Comparison of ENCODE assay signal across 11 cellular contexts in the genomic region with DNA sequence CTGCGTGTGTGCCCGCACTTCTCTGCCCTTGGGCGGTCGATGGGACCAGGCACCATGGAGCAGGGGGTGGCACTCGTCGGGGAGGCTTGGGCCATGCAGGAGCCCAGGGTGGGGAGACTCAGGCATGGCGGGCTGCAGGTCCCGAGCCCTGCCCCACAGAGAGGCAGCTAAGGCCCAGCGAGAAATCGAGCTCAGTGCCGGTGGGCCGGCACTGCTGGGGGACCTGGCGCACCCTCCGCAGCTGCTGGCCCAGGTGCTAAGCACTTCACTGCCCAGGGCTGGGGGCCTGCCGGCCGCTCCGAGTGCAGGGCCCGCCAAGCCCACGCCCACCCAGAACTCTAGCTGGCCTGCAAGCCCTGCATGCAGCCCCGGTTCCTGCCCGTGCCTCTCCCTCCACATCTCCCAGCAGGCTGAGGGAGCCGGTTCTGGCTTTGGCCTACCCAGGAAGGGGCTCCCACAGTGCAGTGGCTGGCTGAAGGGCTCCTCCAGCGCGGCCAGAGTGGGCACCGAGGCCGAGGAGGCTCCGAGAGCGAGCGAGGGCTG. TPM values are rescaled to one million over a fixed set of nuclear protein-coding genes. Genes with fewer than 3 reads are reported as not detected.
DNase-seq lines count a peak whose midpoint lies in the region; ATAC-seq and TF ChIP-seq lines count a peak whose summit lies in the region.
"Had no signal": no experiment of that assay in that cellular context is flagged by ENCODE, and none has a peak within 500 bp of the region (broad histone marks: within the 10 kb centered on the region; RNA-seq: fewer than 3 reads in every experiment).

No MANE protein-coding gene starts in this region.

- no peak for TF ChIP-seq POLR2A in tibial nerve (IDR thresholded peaks at IDR 0.05)

- H3K27ac ChIP-seq in lower lobe of right lung: peak overlapping the region; percentile 92
- peak overlapping the region; percentile 65 to 94 (median 90) for H3K27ac ChIP-seq in tibial nerve
- H3K27ac ChIP-seq: cardiac muscle cell had no signal

- H3K27me3 ChIP-seq in lower lobe of right lung (ENCODE audit: low read depth) (no peaks in the 10 kb centered on the region), tibial nerve (no peaks in the 10 kb centered on the region)
- H3K27me3 ChIP-seq: cardiac muscle cell had no signal

- H3K36me3 ChIP-seq in lower lobe of right lung (peaks cover 12% of the 10 kb centered on the region), tibial nerve (peaks cover 0 to 23% (median 11%) of the 10 kb centered on the region in 3 donors)
- H3K36me3 ChIP-seq: cardiac muscle cell had no signal

- peak overlapping the region; percentile 97 for H3K27ac Mint-ChIP-seq in T-helper 1 cell treated with Interleukin-12 subunit alpha and Interleukin-12 subunit beta and Interleukin-4 antibody, amounts not matched to agents 30 μg/mL and 1 μg/mL, for 36 hours
- peak overlapping the region; percentile 99 for H3K27ac Mint-ChIP-seq in activated naive CD8-positive, alpha-beta T cell

- H3K4me3 ChIP-seq in lower lobe of right lung (peak overlapping the region; percentile 62), tibial nerve (peak overlapping the region; percentile 22 to 62 (median 44))
- H3K4me3 ChIP-seq: cardiac muscle cell had no signal

- H3K4me1 Mint-ChIP-seq in T-helper 1 cell treated with Interleukin-12 subunit alpha and Interleukin-12 subunit beta and Interleukin-4 antibody, amounts not matched to agents 30 μg/mL and 1 μg/mL, for 36 hours (ENCODE audit: low read depth): peaks cover 27% of the 10 kb centered on the region
- peaks cover 33% of the 10 kb centered on the region for H3K4me1 Mint-ChIP-seq in activated naive CD8-positive, alpha-beta T cell (ENCODE audit: low read depth)

- intact Hi-C loops in lower lobe of right lung (cut with DNase I): no loop called here

- 71 to 76% methylated on average over 16 to 21 of the region's 29 CpGs for WGBS in tibial nerve, 2 donors

- H3K4me1 ChIP-seq in lower lobe of right lung: peaks cover 24% of the 10 kb centered on the region
- peaks cover 0 to 19% (median 7%) of the 10 kb centered on the region in 4 donors for H3K4me1 ChIP-seq in tibial nerve

- H3K9me3 Mint-ChIP-seq in T-helper 1 cell treated with Interleukin-12 subunit alpha and Interleukin-12 subunit beta and Interleukin-4 antibody, amounts not matched to agents 30 μg/mL and 1 μg/mL, for 36 hours: no peaks in the 10 kb centered on the region
- peaks cover 11% of the 10 kb centered on the region for H3K9me3 Mint-ChIP-seq in activated naive CD8-positive, alpha-beta T cell (ENCODE audit: low read depth)

- peak overlapping the region; percentile 98 for H3K4me3 Mint-ChIP-seq in T-helper 1 cell treated with Interleukin-12 subunit alpha and Interleukin-12 subunit beta and Interleukin-4 antibody, amounts not matched to agents 30 μg/mL and 1 μg/mL, for 36 hours
- H3K4me3 Mint-ChIP-seq in activated naive CD8-positive, alpha-beta T cell: peak overlapping the region; percentile 97

- no peaks in the 10 kb centered on the region for H3K27me3 Mint-ChIP-seq in T-helper 1 cell treated with Interleukin-12 subunit alpha and Interleukin-12 subunit beta and Interleukin-4 antibody, amounts not matched to agents 30 μg/mL and 1 μg/mL, for 36 hours (ENCODE audit: low read depth)
- no peaks in the 10 kb centered on the region for H3K27me3 Mint-ChIP-seq in activated naive CD8-positive, alpha-beta T cell

- TF ChIP-seq EP300 in tibial nerve (IDR thresholded peaks at IDR 0.05): no peak

- no peaks in the 10 kb centered on the region for H3K9me3 ChIP-seq in lower lobe of right lung
- H3K9me3 ChIP-seq in tibial nerve: peaks cover 0 to 6% (median 0%) of the 10 kb centered on the region in 4 donors

- ATAC-seq in lower lobe of right lung (peak in 1 of 2 donors; percentile 13), HG02623 (IDR thresholded peaks at IDR 0.05; ENCODE audit: unreplicated experiment) (no peak)

- no peak for DNase-seq in T-helper 1 cell
- peak; percentile 48 for DNase-seq in lower lobe of right lung
- no peak for DNase-seq in tibial nerve (ENCODE audit: low spot score in 2 of 2)
- DNase-seq in OCI-M1 (lab: John Stamatoyannopoulos, UW): no peak
- no peak for DNase-seq in NCI-H187 (lab: John Stamatoyannopoulos, UW)
- DNase-seq: 8988T had no signal

- H3K36me3 Mint-ChIP-seq in T-helper 1 cell treated with Interleukin-12 subunit alpha and Interleukin-12 subunit beta and Interleukin-4 antibody, amounts not matched to agents 30 μg/mL and 1 μg/mL, for 36 hours (ENCODE audit: low read depth): peaks cover 41% of the 10 kb centered on the region
- H3K36me3 Mint-ChIP-seq in activated naive CD8-positive, alpha-beta T cell: peaks cover 32% of the 10 kb centered on the region

- TF ChIP-seq CTCF in lower lobe of right lung (IDR thresholded peaks at IDR 0.05): no peak
- no peak for TF ChIP-seq CTCF in tibial nerve (IDR thresholded peaks at IDR 0.05)

RNA-seq across cellular contexts. Expression of a gene that starts 0.6 kb away (rescaled TPM):
- total RNA-seq in lower lobe of right lung: 10.9 TPM
- total RNA-seq in tibial nerve: 1 to 10 TPM in 3 of 4 donors, under 1 TPM in 1; 0.60 to 3.7 (median 1.8) TPM
- total RNA-seq: cardiac muscle cell, H1 had no signal
